Comparison of ENCODE assay signal across 2 cellular contexts in genomic region chr14:104697892-104698583, GRCh38.
TF ChIP-seq lines count a peak whose summit lies in the region.

No MANE protein-coding gene starts in this region.

TF ChIP-seq in H1, 55 proteins besides CTCF, POLR2A, EP300 and RAD21:
- TF ChIP-seq FOSL1 (IDR thresholded peaks at IDR 0.05; ENCODE audit: insufficient read depth, low read depth, low read length) (no peak), ATF3 (IDR thresholded peaks at IDR 0.05; ENCODE audit: insufficient read depth, low read depth, low read length) (no peak), TAF1 (IDR thresholded peaks at IDR 0.05; ENCODE audit: low read depth, low read length) (no peak)

TF ChIP-seq in WTC11, 78 proteins besides CTCF, POLR2A, EP300 and RAD21:
- TF ChIP-seq ZNF396 (CRISPR knock-in tag; IDR thresholded peaks at IDR 0.05; ENCODE audit: borderline replicate concordance) (no peak), ATF6 (CRISPR knock-in tag; IDR thresholded peaks at IDR 0.05) (no peak), ZBTB21 (CRISPR knock-in tag; IDR thresholded peaks at IDR 0.05; ENCODE audit: borderline replicate concordance) (no peak), SMAD3 (CRISPR knock-in tag; IDR thresholded peaks at IDR 0.05; ENCODE audit: borderline replicate concordance) (no peak), FOXP4 (CRISPR knock-in tag; IDR thresholded peaks at IDR 0.05) (no peak), ZBTB43 (CRISPR knock-in tag; IDR thresholded peaks at IDR 0.05) (no peak), ARID4B (CRISPR knock-in tag; IDR thresholded peaks at IDR 0.05; ENCODE audit: borderline replicate concordance) (no peak), KAT7 (CRISPR knock-in tag; IDR thresholded peaks at IDR 0.05; ENCODE audit: borderline replicate concordance) (no peak), ELF4 (CRISPR knock-in tag; IDR thresholded peaks at IDR 0.05; ENCODE audit: low read depth) (no peak), USF1 (CRISPR knock-in tag; IDR thresholded peaks at IDR 0.05) (no peak), IRF1 (CRISPR knock-in tag; IDR thresholded peaks at IDR 0.05) (no peak), MXD4 (CRISPR knock-in tag; IDR thresholded peaks at IDR 0.05; ENCODE audit: borderline replicate concordance) (no peak), JUN (CRISPR knock-in tag; IDR thresholded peaks at IDR 0.05) (no peak), GTF2I (CRISPR knock-in tag; conservative IDR thresholded peaks at IDR 0.05) (no peak), PRRX2 (CRISPR knock-in tag; IDR thresholded peaks at IDR 0.05) (no peak), AR (CRISPR knock-in tag; IDR thresholded peaks at IDR 0.05) (no peak), RELA (CRISPR knock-in tag; IDR thresholded peaks at IDR 0.05; ENCODE audit: borderline replicate concordance) (no peak)
